20 cellular contexts compared by ENCODE assay signal in the genomic region with DNA sequence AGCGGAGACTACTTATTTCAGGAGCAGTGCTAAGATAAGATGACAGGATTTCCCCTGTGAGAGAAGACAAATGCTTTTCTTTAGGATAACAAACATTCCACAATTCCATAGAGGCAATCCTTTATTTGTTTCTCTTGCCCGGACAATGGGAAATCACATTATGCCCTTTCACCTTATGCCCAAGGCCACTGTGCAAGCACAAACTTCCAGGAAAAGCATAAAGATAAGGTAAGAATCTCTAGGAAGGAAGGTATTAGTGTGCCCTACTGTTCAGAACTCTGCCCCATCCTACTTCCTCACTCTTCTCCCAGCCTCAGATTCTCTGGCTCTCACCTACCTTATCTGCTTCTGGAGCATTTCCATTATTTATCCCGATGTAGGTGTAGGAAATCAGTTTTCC.
"Had no signal": no experiment of that assay in that cellular context is flagged by ENCODE, and none has a peak within 500 bp of the region (broad histone marks: within the 10 kb centered on the region; RNA-seq: fewer than 3 reads in every experiment).

No MANE protein-coding gene starts in this region.

- ATAC-seq: body of pancreas, esophagus mucosa, T-cell, WTC11 had no signal

- DNase-seq: activated gamma-delta T cell treated with Interleukin-2 at 50 U/mL for 16 hours; activated T-cell treated with anti-CD3 and anti-CD28 coated beads, Interleukin-2, amount 50 U/mL, for 1 hour; anterior cingulate cortex; body of pancreas; caudate nucleus; effector CD4-positive, alpha-beta T cell; foreskin melanocyte; left ventricle myocardium superior; naive B cell; occipital lobe; sigmoid colon; stimulated activated CD4-positive, alpha-beta T cell treated with anti-CD3 and anti-CD28 coated beads, Interleukin-2, amount 100 ng/mL, for 48 hours; stimulated activated naive CD4-positive, alpha-beta T cell; T-cell had no signal

- H3K9me3 Mint-ChIP-seq: activated naive CD4-positive, alpha-beta T cell treated with anti-CD3 and anti-CD28 coated beads, Interleukin-2, amount 50 U/mL, for 24 hours; dendritic cell treated with granulocyte-macrophage colony-stimulating factor and Interleukin-4, amounts not matched to agents 40 ng/mL and 50 ng/mL, for 4 days; memory B cell; naive B cell; T-cell; WTC11 had no signal

- H3K4me1 Mint-ChIP-seq: activated naive CD4-positive, alpha-beta T cell treated with anti-CD3 and anti-CD28 coated beads, Interleukin-2, amount 50 U/mL, for 24 hours; memory B cell; naive B cell; T-cell had no signal

- H3K36me3 Mint-ChIP-seq: activated naive CD4-positive, alpha-beta T cell treated with anti-CD3 and anti-CD28 coated beads, Interleukin-2, amount 50 U/mL, for 24 hours; memory B cell; naive B cell; T-cell; WTC11 had no signal

- H3K36me3 ChIP-seq: sigmoid colon had no signal

- H3K27me3 ChIP-seq: body of pancreas, sigmoid colon had no signal

- H3K27ac Mint-ChIP-seq: activated naive CD4-positive, alpha-beta T cell treated with anti-CD3 and anti-CD28 coated beads, Interleukin-2, amount 50 U/mL, for 24 hours; dendritic cell treated with granulocyte-macrophage colony-stimulating factor and Interleukin-4, amounts not matched to agents 40 ng/mL and 50 ng/mL, for 4 days; memory B cell; T-cell; WTC11 had no signal

- H3K27me3 Mint-ChIP-seq: dendritic cell treated with granulocyte-macrophage colony-stimulating factor and Interleukin-4, amounts not matched to agents 40 ng/mL and 50 ng/mL, for 4 days; memory B cell had no signal

- H3K4me1 ChIP-seq: sigmoid colon had no signal

- H3K4me3 ChIP-seq: body of pancreas, sigmoid colon, smooth muscle cell had no signal

- H3K4me3 Mint-ChIP-seq: activated naive CD4-positive, alpha-beta T cell treated with anti-CD3 and anti-CD28 coated beads, Interleukin-2, amount 50 U/mL, for 24 hours; dendritic cell treated with granulocyte-macrophage colony-stimulating factor and Interleukin-4, amounts not matched to agents 40 ng/mL and 50 ng/mL, for 4 days; memory B cell; naive B cell; T-cell; WTC11 had no signal

- H3K27ac ChIP-seq: body of pancreas, sigmoid colon had no signal

- H3K9me3 ChIP-seq: body of pancreas, sigmoid colon had no signal
